Comparison of ENCODE assay signal across 11 cellular contexts in genomic region chr12:59651230-59651920, GRCh38. TPM values are rescaled to one million over a fixed set of nuclear protein-coding genes. Genes with fewer than 3 reads are reported as not detected.
DNase-seq lines count a peak whose midpoint lies in the region; ATAC-seq and TF ChIP-seq lines count a peak whose summit lies in the region.
"Had no signal": no experiment of that assay in that cellular context is flagged by ENCODE, and none has a peak within 500 bp of the region (broad histone marks: within the 10 kb centered on the region; RNA-seq: fewer than 3 reads in every experiment).

No MANE protein-coding gene starts in this region.

- WGBS in liver: 13% methylated on average over 1 of the region's 1 CpG

- DNase-seq in AG10803 (ENCODE audit: low read depth) (peak; percentile 40), HPDE6-E6E7 (ENCODE audit: extremely low spot score) (peak; percentile 10), choroid plexus epithelial cell (ENCODE audit: low read depth) (peak; percentile 48), NCI-H1417 (lab: John Stamatoyannopoulos, UW) (no peak), left lobe of liver (ENCODE audit: low spot score) (no peak), NCI-H69 (lab: John Stamatoyannopoulos, UW) (no peak)
- DNase-seq in stimulated activated CD4-positive, alpha-beta T cell treated with anti-CD3 and anti-CD28 coated beads, Interleukin-4, amount 100 ng/mL, for 4 hours: no peak
- DNase-seq: activated CD4-positive, alpha-beta T cell treated with anti-CD3 and anti-CD28 coated beads, Interleukin-2, amount 10 ng/mL, durations not matched to agents 7 days and 5 days; NCI-H2171 treated with DMSO at 0.1 percent for 48 hours had no signal

- no peaks in the 10 kb centered on the region for H3K9me3 ChIP-seq in liver (ENCODE audit: control insufficient read depth in 4 of 4, low read length in 3 of 4)

- H3K27me3 ChIP-seq in liver (ENCODE audit: control insufficient read depth in 4 of 4, insufficient read depth in 4 of 4, low read length in 3 of 4): no peaks in the 10 kb centered on the region

- H3K4me1 ChIP-seq in liver (ENCODE audit: control insufficient read depth in 4 of 4, insufficient read depth in 4 of 4, low read length in 3 of 4): peaks cover 0 to 5% (median 2%) of the 10 kb centered on the region in 4 donors

- no peak overlapping the region for H3K27ac ChIP-seq in liver (ENCODE audit: low read depth in 1 of 2, low read length in 2 of 2)

- ATAC-seq in left lobe of liver: no peak
- ATAC-seq: GM12878 had no signal

- no peak for TF ChIP-seq CTCF in AG10803 (conservative IDR thresholded peaks at IDR 0.05; ENCODE audit: low read length)
- TF ChIP-seq CTCF in choroid plexus epithelial cell (conservative IDR thresholded peaks at IDR 0.05; ENCODE audit: low read depth, low read length): no peak
- no peak for TF ChIP-seq CTCF in liver (IDR thresholded peaks at IDR 0.05; ENCODE audit: low read depth, low read length, missing input control)

- no peak overlapping the region for H3K9ac ChIP-seq in liver (ENCODE audit: low read depth in 1 of 2, low read length in 2 of 2)

- TF ChIP-seq RAD21 in liver (IDR thresholded peaks at IDR 0.05): no peak

- H3K4me3 ChIP-seq in AG10803 (ENCODE audit: low read length) (no peak overlapping the region), choroid plexus epithelial cell (ENCODE audit: low read depth, low read length) (no peak overlapping the region), liver (ENCODE audit: low read depth in 1 of 3, low read length in 3 of 3) (no peak overlapping the region)
- H3K4me3 ChIP-seq: GM12878 had no signal

- H3K36me3 ChIP-seq in liver (ENCODE audit: control insufficient read depth in 4 of 4, insufficient read depth in 3 of 4, low read depth in 1 of 4, low read length in 3 of 4): no peaks in the 10 kb centered on the region

TF ChIP-seq in liver, 16 proteins besides CTCF, POLR2A, EP300 and RAD21:
- peak; percentile 16 for TF ChIP-seq SP1 (IDR thresholded peaks at IDR 0.05)
- no peak for TF ChIP-seq EGR1 (IDR thresholded peaks at IDR 0.05; ENCODE audit: low read depth in 2 of 2)

RNA-seq across cellular contexts. Expression of gene SLC16A7, which starts 55.5 kb away (rescaled TPM):
- 10 to 100 TPM; 14.8 to 24.0 TPM for total RNA-seq in liver
- 1 to 10 TPM; 3.0 to 9.5 TPM for polyA plus RNA-seq in liver
- 5.9 TPM for total RNA-seq in left lobe of liver

Comparison
In these comparisons a context has a peak if more than half of its experiments do, and no peak if none do; other contexts are left out.
1. DNase-seq: peak in AG10803 (single experiment), HPDE6-E6E7 (single experiment) and choroid plexus epithelial cell (single experiment); none in NCI-H1417 (0 of 3), stimulated activated CD4-positive, alpha-beta T cell treated with anti-CD3 and anti-CD28 coated beads, Interleukin-4, amount 100 ng/mL, for 4 hours (0 of 2), left lobe of liver (single experiment) and NCI-H69 (single experiment).